In genomic region chr5:160291467-160291866, GRCh38 we compare ENCODE assay signal across 14 cellular contexts. TPM values are rescaled to one million over a fixed set of nuclear protein-coding genes. Genes with fewer than 3 reads are reported as not detected.
"Had no signal": no experiment of that assay in that cellular context is flagged by ENCODE, and none has a peak within 500 bp of the region (broad histone marks: within the 10 kb centered on the region; RNA-seq: fewer than 3 reads in every experiment).

No MANE protein-coding gene starts in this region.

- H3K27me3 ChIP-seq: ascending aorta, cardiac muscle cell, gastrocnemius medialis, spleen had no signal

- H3K4me3 ChIP-seq: ascending aorta, cardiac muscle cell, gastrocnemius medialis, spleen had no signal

- DNase-seq: activated CD4-positive, alpha-beta memory T cell treated with anti-CD3 and anti-CD28 coated beads for 36 hours; activated CD4-positive, CD25-positive, alpha-beta regulatory T cell treated with anti-CD3 and anti-CD28 coated beads, Interleukin-2, amount 50 U/mL, for 72 hours; gastrocnemius medialis; kidney; left ventricle myocardium superior; right cardiac atrium; spleen; stimulated activated CD4-positive, alpha-beta T cell treated with anti-CD3 and anti-CD28 coated beads, Interleukin-2, amount 100 ng/mL, for 24 hours; stimulated activated naive B cell treated with anti-CD40 and anti-IgM and Interleukin-4, amounts not matched to agents 10 μg/mL and 1 μg/mL and 100 μg/mL, for 72 hours; substantia nigra; SW 1271 had no signal

- H3K9me3 ChIP-seq: ascending aorta, gastrocnemius medialis, spleen had no signal

- H3K36me3 ChIP-seq: ascending aorta, cardiac muscle cell, gastrocnemius medialis, spleen had no signal

- H3K27ac ChIP-seq: ascending aorta, cardiac muscle cell, gastrocnemius medialis had no signal

RNA-seq across cellular contexts. Expression of gene CCNJL, which starts 20.9 kb away (rescaled TPM):
- total RNA-seq: activated CD4-positive, alpha-beta memory T cell treated with anti-CD3 and anti-CD28 coated beads for 36 hours; ascending aorta; fibroblast of lung had no signal
